In genomic region chr14:94346073-94346786, GRCh38 we compare ENCODE assay signal across 12 cellular contexts. TPM values are rescaled to one million over a fixed set of nuclear protein-coding genes. Genes with fewer than 3 reads are reported as not detected.
DNase-seq lines count a peak whose midpoint lies in the region; ATAC-seq and TF ChIP-seq lines count a peak whose summit lies in the region.
"Not testable (repeated sequence)": the region's sequence is repeated elsewhere in the genome, so short reads cannot be mapped to it uniquely, and the experiment has no call there.
"Had no signal": no experiment of that assay in that cellular context is flagged by ENCODE, and none has a peak within 500 bp of the region (broad histone marks: within the 10 kb centered on the region; RNA-seq: fewer than 3 reads in every experiment).

No MANE protein-coding gene starts in this region.

- POLR2A ChIA-PET in activated CD4-positive, alpha-beta T cell treated with anti-CD3 and anti-CD28 coated beads for 36 hours (lab: Charles Lee) = interaction anchor here (0.5 to 2.9 kb wide), 16 partner anchors 8 to 698 kb away, joined by 3 to 41 read pairs (median 4); partner anchors contain the start of genes PPP4R4 and SERPINA1

- not testable (repeated sequence) for H3K9me3 Mint-ChIP-seq in Calu3 (ENCODE audit: low read depth, unreplicated experiment); activated naive CD8-positive, alpha-beta T cell treated with anti-CD3 and anti-CD28 coated beads for 36 hours
- H3K9me3 Mint-ChIP-seq in activated CD4-positive, alpha-beta T cell treated with anti-CD3 and anti-CD28 coated beads for 36 hours (ENCODE audit: low read depth) = peaks cover 27% of the 10 kb centered on the region

- not testable (repeated sequence) for H3K36me3 ChIP-seq in kidney epithelial cell (ENCODE audit: control insufficient read depth, insufficient read depth, low read length)

- not testable (repeated sequence) for H3K27ac Mint-ChIP-seq in Calu3 (ENCODE audit: unreplicated experiment)
- H3K27ac Mint-ChIP-seq in activated CD4-positive, alpha-beta T cell treated with anti-CD3 and anti-CD28 coated beads for 36 hours = peak overlapping the region; percentile 92
- H3K27ac Mint-ChIP-seq in activated naive CD8-positive, alpha-beta T cell treated with anti-CD3 and anti-CD28 coated beads for 36 hours = peak overlapping the region; percentile 79

- not testable (repeated sequence) for H3K27me3 ChIP-seq in kidney epithelial cell (ENCODE audit: control insufficient read depth, insufficient read depth, low read length)

- peaks cover 21% of the 10 kb centered on the region for H3K36me3 Mint-ChIP-seq in Calu3 (ENCODE audit: insufficient read depth, unreplicated experiment)
- peaks cover 32% of the 10 kb centered on the region for H3K36me3 Mint-ChIP-seq in activated CD4-positive, alpha-beta T cell treated with anti-CD3 and anti-CD28 coated beads for 36 hours (ENCODE audit: low read depth)
- H3K36me3 Mint-ChIP-seq in activated naive CD8-positive, alpha-beta T cell treated with anti-CD3 and anti-CD28 coated beads for 36 hours = not testable (repeated sequence)

- H3K4me3 Mint-ChIP-seq in Calu3 (ENCODE audit: low read depth, unreplicated experiment); activated CD4-positive, alpha-beta T cell treated with anti-CD3 and anti-CD28 coated beads for 36 hours; activated naive CD8-positive, alpha-beta T cell treated with anti-CD3 and anti-CD28 coated beads for 36 hours: not testable (repeated sequence)

- CTCF ChIA-PET in Calu3 (lab: Charles Lee) = interaction anchor here (0.8 kb wide), 1 partner anchor 77 kb away, joined by 3 read pairs; no protein-coding TSS in a partner anchor
- CTCF ChIA-PET in activated CD4-positive, alpha-beta T cell treated with anti-CD3 and anti-CD28 coated beads for 36 hours (lab: Charles Lee) = interaction anchor here (0.6 to 1.2 kb wide), 5 partner anchors 7 to 139 kb away, joined by 3 to 4 read pairs (median 3); no protein-coding TSS in a partner anchor

- intact Hi-C loops in Calu3 (cut with micrococcal nuclease; ENCODE audit: unreplicated experiment) = not testable (repeated sequence)
- intact Hi-C loops in activated CD4-positive, alpha-beta T cell treated with anti-CD3 and anti-CD28 coated beads for 36 hours (cut with DNase I, micrococcal nuclease) = loop anchor here (1.0 to 10.0 kb wide), 7 partner anchors 9 to 381 kb away; partner anchors contain the start of gene ASB2 (in 1 of the 2)

- DNase-seq in Calu3 (peak; percentile 27), NAMALWA (ENCODE audit: low spot score) (peak; percentile 67), kidney epithelial cell (ENCODE audit: low read depth) (peak; percentile 32)
- DNase-seq in activated CD4-positive, alpha-beta T cell treated with anti-CD3 and anti-CD28 coated beads for 36 hours = peak; percentile 90
- DNase-seq in activated naive CD8-positive, alpha-beta T cell treated with anti-CD3 and anti-CD28 coated beads for 36 hours = peak; percentile 56
- peak; percentile 35 for DNase-seq in stimulated activated CD8-positive, alpha-beta memory T cell treated with anti-CD3 and anti-CD28 coated beads, Interleukin-12 subunit alpha, Interleukin-12 subunit beta, amount 100 ng/mL, for 24 hours (ENCODE audit: extremely low read depth)

- not testable (repeated sequence) for TF ChIP-seq CTCF in Calu3 (IDR thresholded peaks at IDR 0.05; ENCODE audit: unreplicated experiment); kidney epithelial cell (IDR thresholded peaks at IDR 0.05; ENCODE audit: insufficient read depth, low read length, poor library complexity, severe bottlenecking)

- ATAC-seq in GM19397 (IDR thresholded peaks at IDR 0.05; ENCODE audit: unreplicated experiment) = peak; percentile 60
- peak; percentile 75 for ATAC-seq in HG02970 (IDR thresholded peaks at IDR 0.05; ENCODE audit: low FRiP score, unreplicated experiment)
- peak; percentile 84 for ATAC-seq in activated CD4-positive, alpha-beta T cell treated with anti-CD3 and anti-CD28 coated beads for 36 hours

- not testable (repeated sequence) for H3K4me3 ChIP-seq in kidney epithelial cell (ENCODE audit: low read depth, low read length)

- not testable (repeated sequence) for BruUV-seq in Calu3 (replicated peaks; lab: Mats Ljungman, UMichigan)

- H3K27me3 Mint-ChIP-seq in Calu3 (ENCODE audit: unreplicated experiment); activated CD4-positive, alpha-beta T cell treated with anti-CD3 and anti-CD28 coated beads for 36 hours: not testable (repeated sequence)
- H3K27me3 Mint-ChIP-seq in activated naive CD8-positive, alpha-beta T cell treated with anti-CD3 and anti-CD28 coated beads for 36 hours = peaks cover 48% of the 10 kb centered on the region

- H3K4me1 Mint-ChIP-seq in Calu3 (ENCODE audit: low read depth, unreplicated experiment) = peaks cover 25% of the 10 kb centered on the region
- peaks cover 80% of the 10 kb centered on the region for H3K4me1 Mint-ChIP-seq in activated CD4-positive, alpha-beta T cell treated with anti-CD3 and anti-CD28 coated beads for 36 hours
- H3K4me1 Mint-ChIP-seq in activated naive CD8-positive, alpha-beta T cell treated with anti-CD3 and anti-CD28 coated beads for 36 hours = peaks cover 18% of the 10 kb centered on the region

RNA-seq across cellular contexts. Expression of gene SERPINA2, which starts 20.3 kb away (rescaled TPM):
- not detected in 2 replicates for total RNA-seq in Calu3 (2022)
- total RNA-seq in activated CD4-positive, alpha-beta T cell treated with anti-CD3 and anti-CD28 coated beads for 36 hours = not detected
- total RNA-seq in activated naive CD8-positive, alpha-beta T cell treated with anti-CD3 and anti-CD28 coated beads for 36 hours = not detected
- total RNA-seq in kidney epithelial cell = not detected in 2 replicates
- total RNA-seq: H7, mesothelial cell of epicardium, pulmonary artery endothelial cell, thoracic aorta had no signal

RNA-seq across cellular contexts. Expression of gene SERPINA6, which starts 23.1 kb away (rescaled TPM):
- total RNA-seq in Calu3 (2022) (4.5 and 5.8 TPM in 2 replicates), kidney epithelial cell (0.07 TPM in 1 of 2 replicates, not detected in the other)
- total RNA-seq in activated CD4-positive, alpha-beta T cell treated with anti-CD3 and anti-CD28 coated beads for 36 hours = not detected
- not detected for total RNA-seq in activated naive CD8-positive, alpha-beta T cell treated with anti-CD3 and anti-CD28 coated beads for 36 hours
- total RNA-seq: H7, mesothelial cell of epicardium, pulmonary artery endothelial cell, thoracic aorta had no signal

RNA-seq across cellular contexts. Expression of gene SERPINA1, which starts 42.2 kb away (rescaled TPM):
- total RNA-seq in Calu3 (2022) (167 and 235 TPM in 2 replicates), kidney epithelial cell (18.1 and 23.2 TPM in 2 replicates)
- 100 to 1,000 TPM; 102 to 140 TPM for total RNA-seq in activated CD4-positive, alpha-beta T cell treated with anti-CD3 and anti-CD28 coated beads for 36 hours
- total RNA-seq in activated naive CD8-positive, alpha-beta T cell treated with anti-CD3 and anti-CD28 coated beads for 36 hours = 1 to 10 TPM; 1.1 to 1.3 TPM
- total RNA-seq: H7, pulmonary artery endothelial cell had no signal

RNA-seq across cellular contexts. Expression of gene SERPINA10, which starts 53.2 kb away (rescaled TPM):
- total RNA-seq in Calu3 (2022) (not detected in 2 replicates), kidney epithelial cell (not detected in 2 replicates)
- total RNA-seq in activated CD4-positive, alpha-beta T cell treated with anti-CD3 and anti-CD28 coated beads for 36 hours = not detected
- not detected for total RNA-seq in activated naive CD8-positive, alpha-beta T cell treated with anti-CD3 and anti-CD28 coated beads for 36 hours
- total RNA-seq: H7, mesothelial cell of epicardium, pulmonary artery endothelial cell had no signal

Comparison
In these comparisons a context has a peak if more than half of its experiments do, and no peak if none do; other contexts are left out.
1. DNase-seq: peak in every context shown above with its lines; median percentile 90 in activated CD4-positive, alpha-beta T cell treated with anti-CD3 and anti-CD28 coated beads for 36 hours; 67 in NAMALWA; 56 in activated naive CD8-positive, alpha-beta T cell treated with anti-CD3 and anti-CD28 coated beads for 36 hours; 35 in stimulated activated CD8-positive, alpha-beta memory T cell treated with anti-CD3 and anti-CD28 coated beads, Interleukin-12 subunit alpha, Interleukin-12 subunit beta, amount 100 ng/mL, for 24 hours; 32 in kidney epithelial cell; 27 in Calu3.